9 cellular contexts compared by ENCODE assay signal in genomic region chr2:24721470-24721869, GRCh38.
A peak's percentile ranks its signal among the peaks of the same experiment; 100 is the strongest.
DNase-seq lines count a peak whose midpoint lies in the region; ATAC-seq and TF ChIP-seq lines count a peak whose summit lies in the region.
"Had no signal": no experiment of that assay in that cellular context is flagged by ENCODE, and none has a peak within 500 bp of the region (broad histone marks: within the 10 kb centered on the region; RNA-seq: fewer than 3 reads in every experiment).

No MANE protein-coding gene starts in this region.

- peaks cover 3 to 22% (median 14%) of the 10 kb centered on the region in 5 donors for H3K4me1 ChIP-seq in subcutaneous abdominal adipose tissue (ENCODE audit: control insufficient read depth in 5 of 5, insufficient read depth in 5 of 5, low read length in 5 of 5)

- CTCF ChIA-PET in MCF 10A (lab: Yijun Ruan, JAX) = interaction anchor here (0.6 to 2.6 kb wide), 2 partner anchors 14 to 312 kb away, joined by 3 to 6 read pairs; no protein-coding TSS in a partner anchor

- peak overlapping the region; percentile 24 for H3K27ac Mint-ChIP-seq in MCF 10A (ENCODE audit: low read depth, unreplicated experiment)

- peaks cover 11% of the 10 kb centered on the region for H3K4me1 Mint-ChIP-seq in MCF 10A (ENCODE audit: insufficient read depth, unreplicated experiment)

- no peaks in the 10 kb centered on the region for H3K9me3 ChIP-seq in subcutaneous abdominal adipose tissue (ENCODE audit: control insufficient read depth in 5 of 5, low read length in 5 of 5)

- peak; percentile 24 for DNase-seq in DMS53 treated with DMSO at 0.1 percent for 48 hours (lab: John Stamatoyannopoulos, UW; ENCODE audit: unreplicated experiment)
- peak; percentile 52 for DNase-seq in NCI-H1105 (lab: John Stamatoyannopoulos, UW)
- peak; percentile 79 for DNase-seq in MCF 10A (ENCODE audit: unreplicated experiment)
- DNase-seq in kidney glomerular epithelial cell (lab: John Stamatoyannopoulos, UW) = peak; percentile 78
- no peak for DNase-seq in effector CD8-positive, alpha-beta T cell (lab: John Stamatoyannopoulos, UW)
- DNase-seq in SW 1271 (lab: John Stamatoyannopoulos, UW) = no peak

- no peak for ATAC-seq in HG03025 (IDR thresholded peaks at IDR 0.05; ENCODE audit: low FRiP score, unreplicated experiment)

- BruUV-seq in MCF 10A (replicated peaks; lab: Mats Ljungman, UMichigan) = no TSS peak

- no peaks in the 10 kb centered on the region for H3K27me3 ChIP-seq in subcutaneous abdominal adipose tissue (ENCODE audit: control insufficient read depth in 5 of 5, insufficient read depth in 4 of 5, low read length in 5 of 5)
- H3K27me3 ChIP-seq: cardiac muscle cell had no signal

- no peak overlapping the region for H3K4me3 Mint-ChIP-seq in MCF 10A (ENCODE audit: unreplicated experiment)

- no peak for TF ChIP-seq CTCF in MCF 10A (IDR thresholded peaks at IDR 0.05; ENCODE audit: unreplicated experiment)

- peaks cover 0 to 14% (median 3%) of the 10 kb centered on the region in 5 donors for H3K36me3 ChIP-seq in subcutaneous abdominal adipose tissue (ENCODE audit: control insufficient read depth in 5 of 5, insufficient read depth in 5 of 5, low read length in 5 of 5)
- H3K36me3 ChIP-seq: cardiac muscle cell had no signal

- no peaks in the 10 kb centered on the region for H3K9me3 Mint-ChIP-seq in MCF 10A (ENCODE audit: unreplicated experiment)

- POLR2A ChIA-PET in MCF 10A (lab: Yijun Ruan, JAX) = interaction anchor here (0.6 kb wide), 1 partner anchor 20 kb away, joined by 3 read pairs; no protein-coding TSS in a partner anchor

- peak overlapping the region in 1 of 5 donors; percentile 40 for H3K9ac ChIP-seq in subcutaneous abdominal adipose tissue (ENCODE audit: low read length in 5 of 5)

- H3K27me3 Mint-ChIP-seq in MCF 10A (ENCODE audit: insufficient read depth, unreplicated experiment) = no peaks in the 10 kb centered on the region

- H3K4me3 ChIP-seq in subcutaneous abdominal adipose tissue (ENCODE audit: low read depth in 1 of 5, low read length in 5 of 5) = no peak overlapping the region
- H3K4me3 ChIP-seq: cardiac muscle cell had no signal

- H3K27ac ChIP-seq in subcutaneous abdominal adipose tissue (ENCODE audit: low read depth, low read length) = peak overlapping the region; percentile 93
- H3K27ac ChIP-seq: cardiac muscle cell had no signal

- peaks cover 12% of the 10 kb centered on the region for H3K36me3 Mint-ChIP-seq in MCF 10A (ENCODE audit: insufficient read depth, unreplicated experiment)

- intact Hi-C loops in MCF 10A (cut with micrococcal nuclease) = no loop called here

Comparison
In these comparisons a context has a peak if more than half of its experiments do, and no peak if none do; other contexts are left out.
1. DNase-seq: peak in DMS53 treated with DMSO at 0.1 percent for 48 hours (single experiment), NCI-H1105 (single experiment), MCF 10A (single experiment) and kidney glomerular epithelial cell (single experiment); none in effector CD8-positive, alpha-beta T cell (single experiment) and SW 1271 (0 of 2).